In genomic region chr6:35027807-35028206, GRCh38 we compare ENCODE assay signal across 1 cellular context.
TF ChIP-seq lines count a peak whose summit lies in the region.

No MANE protein-coding gene starts in this region.

TF ChIP-seq in SK-N-SH, 30 proteins besides CTCF, POLR2A, EP300 and RAD21 (continued from another document):
- TF ChIP-seq EZH2phosphoT487 (IDR thresholded peaks at IDR 0.05; ENCODE audit: borderline replicate concordance, low read depth) (no peak), TEAD4 (IDR thresholded peaks at IDR 0.05; ENCODE audit: borderline replicate concordance, insufficient read depth) (no peak), CHD2 (IDR thresholded peaks at IDR 0.05; ENCODE audit: low read length, partially characterized antibody) (no peak), SMC3 (IDR thresholded peaks at IDR 0.05; ENCODE audit: low read depth, low read length) (no peak)
